ENCODE assay signal across 8 cellular contexts in the genomic region with DNA sequence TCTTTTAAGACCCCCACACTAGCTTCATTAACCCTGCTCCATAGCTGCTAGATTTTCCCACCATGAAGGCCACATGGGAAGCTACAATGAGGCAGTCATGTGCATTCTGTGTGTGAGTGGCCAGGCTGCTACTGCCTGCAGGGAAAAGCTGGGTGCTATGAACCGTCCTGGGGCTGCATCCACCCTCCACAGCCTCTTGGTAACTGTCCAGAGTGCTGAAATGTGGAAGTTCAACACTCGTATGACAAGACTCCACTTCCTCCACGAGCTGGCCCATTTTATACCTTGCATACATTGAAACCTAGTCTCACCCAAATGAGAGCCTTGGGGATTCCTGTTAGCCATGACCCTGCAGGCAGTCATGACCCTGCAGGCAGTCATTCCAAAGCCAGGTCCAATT. TPM values are rescaled to one million over a fixed set of nuclear protein-coding genes. Genes with fewer than 3 reads are reported as not detected.
DNase-seq lines count a peak whose midpoint lies in the region; ATAC-seq, FAIRE-seq and TF ChIP-seq lines count a peak whose summit lies in the region.
"Had no signal": no experiment of that assay in that cellular context is flagged by ENCODE, and none has a peak within 500 bp of the region (broad histone marks: within the 10 kb centered on the region; RNA-seq: fewer than 3 reads in every experiment).

No MANE protein-coding gene starts in this region.

- TF ChIP-seq POLR2A in GM12891 (IDR thresholded peaks at IDR 0.05; ENCODE audit: low read depth, low read length): no peak

- H3K4me1 Mint-ChIP-seq in nephron progenitor cell: no peaks in the 10 kb centered on the region

- no peaks in the 10 kb centered on the region for H3K36me3 Mint-ChIP-seq in nephron progenitor cell (ENCODE audit: low read depth)
- H3K36me3 Mint-ChIP-seq: activated naive CD8-positive, alpha-beta T cell treated with anti-CD3 and anti-CD28 coated beads, Interleukin-2, amount 10 ng/mL, durations not matched to agents 7 days and 5 days had no signal

- H3K9me3 Mint-ChIP-seq in nephron progenitor cell: peaks cover 5% of the 10 kb centered on the region

- ATAC-seq in HG02610 (IDR thresholded peaks at IDR 0.05; ENCODE audit: unreplicated experiment): no peak
- ATAC-seq in HG03460 (IDR thresholded peaks at IDR 0.05; ENCODE audit: unreplicated experiment): no peak

- TF ChIP-seq CTCF in cardiac fibroblast (IDR thresholded peaks at IDR 0.05; ENCODE audit: low read depth, low read length) (no peak), nephron progenitor cell (IDR thresholded peaks at IDR 0.05) (no peak)

- no peak overlapping the region for H3K4me3 Mint-ChIP-seq in nephron progenitor cell
- H3K4me3 Mint-ChIP-seq: activated naive CD8-positive, alpha-beta T cell treated with anti-CD3 and anti-CD28 coated beads, Interleukin-2, amount 10 ng/mL, durations not matched to agents 7 days and 5 days had no signal

- peak; percentile 25 for DNase-seq in GM12891 (ENCODE audit: insufficient read length, low spot score)
- peak; percentile 42 for DNase-seq in M059J (ENCODE audit: low read depth)
- DNase-seq in cardiac fibroblast (ENCODE audit: low read depth in 2 of 2): peak; percentile 11 to 28
- peak; percentile 69 for DNase-seq in nephron progenitor cell
- DNase-seq in ureter (ENCODE audit: low spot score): no peak
- DNase-seq: activated naive CD8-positive, alpha-beta T cell treated with anti-CD3 and anti-CD28 coated beads, Interleukin-2, amount 10 ng/mL, durations not matched to agents 7 days and 5 days had no signal

- no peak overlapping the region for H3K27ac Mint-ChIP-seq in nephron progenitor cell
- H3K27ac Mint-ChIP-seq: activated naive CD8-positive, alpha-beta T cell treated with anti-CD3 and anti-CD28 coated beads, Interleukin-2, amount 10 ng/mL, durations not matched to agents 7 days and 5 days had no signal

- FAIRE-seq in GM12891 (lab: Jason Lieb, UNC): no peak

- H3K27me3 Mint-ChIP-seq in nephron progenitor cell (ENCODE audit: low read depth, poor library complexity): peaks cover 24% of the 10 kb centered on the region

- H3K4me3 ChIP-seq in cardiac fibroblast (replicated peaks in 1 of 2; ENCODE audit: low read depth in 2 of 2, low read length in 2 of 2): no peak overlapping the region

TF ChIP-seq in GM12891, 5 proteins besides CTCF, POLR2A, EP300 and RAD21:
- TF ChIP-seq PAX5 (IDR thresholded peaks at IDR 0.05; ENCODE audit: insufficient read depth, low read length, severe bottlenecking): no peak
- no peak for TF ChIP-seq POU2F2 (IDR thresholded peaks at IDR 0.05; ENCODE audit: low read depth, low read length)
- TF ChIP-seq SPI1 (IDR thresholded peaks at IDR 0.05; ENCODE audit: low read depth, low read length): no peak
- TF ChIP-seq TAF1 (IDR thresholded peaks at IDR 0.05; ENCODE audit: low read depth, low read length): no peak
- TF ChIP-seq POLR2AphosphoS5 (IDR thresholded peaks at IDR 0.05; ENCODE audit: low read depth, low read length): no peak

RNA-seq across cellular contexts. Expression of gene CUZD1, which starts 59.4 kb away (rescaled TPM):
- 0.49 TPM for polyA plus RNA-seq in GM12891 (2012; ENCODE audit: low read depth, missing spikeins)
- total RNA-seq in M059J (2014; rRNA removed; shearing (Covaris generic)): 0.02 and 0.05 TPM in 2 replicates
- total RNA-seq in ureter: 0.94 TPM
